Comparison of ENCODE assay signal across 25 cellular contexts in genomic region chr15:31544361-31544760, GRCh38.
"Had no signal": no experiment of that assay in that cellular context is flagged by ENCODE, and none has a peak within 500 bp of the region (broad histone marks: within the 10 kb centered on the region; RNA-seq: fewer than 3 reads in every experiment).

No MANE protein-coding gene starts in this region.

- H3K9me3 Mint-ChIP-seq: stimulated activated effector memory CD8-positive, alpha-beta T cell treated with anti-CD3 and anti-CD28 coated beads, Interleukin-12 subunit alpha, Interleukin-12 subunit beta, amount 100 ng/mL, for 72 hours; stimulated activated memory B cell treated with anti-CD40 and anti-IgM and Interleukin-4, amounts not matched to agents 10 μg/mL and 1 μg/mL and 100 μg/mL, for 72 hours; stimulated activated naive B cell treated with anti-CD40 and anti-IgM and Interleukin-4, amounts not matched to agents 10 μg/mL and 1 μg/mL and 100 μg/mL, for 72 hours; stimulated activated naive CD8-positive, alpha-beta T cell treated with anti-CD3 and anti-CD28 coated beads, Interleukin-15, amount 100 ng/mL, for 72 hours; stimulated activated naive CD8-positive, alpha-beta T cell treated with anti-CD3 and anti-CD28 coated beads, Interleukin-15, Interleukin-2, amounts not matched to agents 100 ng/mL and 50 ng/mL, for 24 hours; type B pancreatic cell had no signal

- H3K27ac Mint-ChIP-seq: stimulated activated effector memory CD8-positive, alpha-beta T cell treated with anti-CD3 and anti-CD28 coated beads, Interleukin-12 subunit alpha, Interleukin-12 subunit beta, amount 100 ng/mL, for 72 hours; stimulated activated memory B cell treated with anti-CD40 and anti-IgM and Interleukin-4, amounts not matched to agents 10 μg/mL and 1 μg/mL and 100 μg/mL, for 72 hours; stimulated activated naive B cell treated with anti-CD40 and anti-IgM and Interleukin-4, amounts not matched to agents 10 μg/mL and 1 μg/mL and 100 μg/mL, for 72 hours; stimulated activated naive CD8-positive, alpha-beta T cell treated with anti-CD3 and anti-CD28 coated beads, Interleukin-15, amount 100 ng/mL, for 72 hours; stimulated activated naive CD8-positive, alpha-beta T cell treated with anti-CD3 and anti-CD28 coated beads, Interleukin-15, Interleukin-2, amounts not matched to agents 100 ng/mL and 50 ng/mL, for 24 hours; type B pancreatic cell had no signal

- H3K4me1 Mint-ChIP-seq: stimulated activated effector memory CD8-positive, alpha-beta T cell treated with anti-CD3 and anti-CD28 coated beads, Interleukin-12 subunit alpha, Interleukin-12 subunit beta, amount 100 ng/mL, for 72 hours; stimulated activated memory B cell treated with anti-CD40 and anti-IgM and Interleukin-4, amounts not matched to agents 10 μg/mL and 1 μg/mL and 100 μg/mL, for 72 hours had no signal

- ATAC-seq: stimulated activated effector memory CD8-positive, alpha-beta T cell treated with anti-CD3 and anti-CD28 coated beads, Interleukin-12 subunit alpha, Interleukin-12 subunit beta, amount 100 ng/mL, for 72 hours; stimulated activated memory B cell treated with anti-CD40 and anti-IgM and Interleukin-4, amounts not matched to agents 10 μg/mL and 1 μg/mL and 100 μg/mL, for 72 hours; stimulated activated naive B cell treated with anti-CD40 and anti-IgM and Interleukin-4, amounts not matched to agents 10 μg/mL and 1 μg/mL and 100 μg/mL, for 72 hours; stimulated activated naive CD8-positive, alpha-beta T cell treated with anti-CD3 and anti-CD28 coated beads, Interleukin-15, amount 100 ng/mL, for 72 hours; stimulated activated naive CD8-positive, alpha-beta T cell treated with anti-CD3 and anti-CD28 coated beads, Interleukin-15, Interleukin-2, amounts not matched to agents 100 U/mL and 50 U/mL, for 24 hours; upper lobe of right lung had no signal

- H3K36me3 Mint-ChIP-seq: stimulated activated effector memory CD8-positive, alpha-beta T cell treated with anti-CD3 and anti-CD28 coated beads, Interleukin-12 subunit alpha, Interleukin-12 subunit beta, amount 100 ng/mL, for 72 hours; stimulated activated memory B cell treated with anti-CD40 and anti-IgM and Interleukin-4, amounts not matched to agents 10 μg/mL and 1 μg/mL and 100 μg/mL, for 72 hours; stimulated activated naive B cell treated with anti-CD40 and anti-IgM and Interleukin-4, amounts not matched to agents 10 μg/mL and 1 μg/mL and 100 μg/mL, for 72 hours; type B pancreatic cell had no signal

- FAIRE-seq: urothelium cell line had no signal

- DNase-seq: stimulated activated CD4-positive, alpha-beta T cell treated with anti-CD3 and anti-CD28 coated beads, Interleukin-2, amount 100 ng/mL, for 48 hours; stimulated activated CD4-positive, alpha-beta T cell treated with anti-CD3 and anti-CD28 coated beads, Interleukin-4, amount 100 ng/mL, for 1 hour; stimulated activated CD4-positive, alpha-beta T cell treated with anti-CD3 and anti-CD28 coated beads, Interleukin-4, amount 100 ng/mL, for 24 hours; stimulated activated CD4-positive, alpha-beta T cell treated with anti-CD3 and anti-CD28 coated beads, Interleukin-4, amount 100 ng/mL, for 4 hours; stimulated activated CD8-positive, alpha-beta memory T cell treated with anti-CD3 and anti-CD28 coated beads, Interleukin-4, amount 100 ng/mL, for 48 hours; stimulated activated naive B cell treated with anti-CD40 and anti-IgM and Interleukin-4, amounts not matched to agents 10 μg/mL and 1 μg/mL and 100 μg/mL, for 72 hours; stimulated activated naive CD4-positive, alpha-beta T cell; stimulated activated naive CD4-positive, alpha-beta T cell treated with Interleukin-2 at 50 U/mL for 16 hours; stimulated activated naive CD8-positive, alpha-beta T cell treated with anti-CD3 and anti-CD28 coated beads, Interleukin-15, amount 100 ng/mL, for 72 hours; stimulated activated naive CD8-positive, alpha-beta T cell treated with anti-CD3 and anti-CD28 coated beads, Interleukin-15, Interleukin-2, amounts not matched to agents 100 U/mL and 50 U/mL, for 24 hours; stomach; substantia nigra; testis; thyroid gland; tibial artery; transverse colon; trophoblast cell; upper lobe of left lung; upper lobe of right lung; uterus had no signal

- H3K4me3 Mint-ChIP-seq: stimulated activated effector memory CD8-positive, alpha-beta T cell treated with anti-CD3 and anti-CD28 coated beads, Interleukin-12 subunit alpha, Interleukin-12 subunit beta, amount 100 ng/mL, for 72 hours; stimulated activated memory B cell treated with anti-CD40 and anti-IgM and Interleukin-4, amounts not matched to agents 10 μg/mL and 1 μg/mL and 100 μg/mL, for 72 hours; stimulated activated naive B cell treated with anti-CD40 and anti-IgM and Interleukin-4, amounts not matched to agents 10 μg/mL and 1 μg/mL and 100 μg/mL, for 72 hours; stimulated activated naive CD8-positive, alpha-beta T cell treated with anti-CD3 and anti-CD28 coated beads, Interleukin-15, amount 100 ng/mL, for 72 hours; stimulated activated naive CD8-positive, alpha-beta T cell treated with anti-CD3 and anti-CD28 coated beads, Interleukin-15, Interleukin-2, amounts not matched to agents 100 ng/mL and 50 ng/mL, for 24 hours; type B pancreatic cell had no signal
